In genomic region chr16:2752035-2752849, GRCh38 we compare ENCODE assay signal across 8 cellular contexts. TPM values are rescaled to one million over a fixed set of nuclear protein-coding genes. Genes with fewer than 3 reads are reported as not detected.
DNase-seq lines count a peak whose midpoint lies in the region; ATAC-seq and TF ChIP-seq lines count a peak whose summit lies in the region.

Gene SRRM2 (plus strand): TSS chr16:2752638. CDS start chr16:2756365, 3,727 bp downstream.

- peak; percentile 80 for ATAC-seq in GM19043 (IDR thresholded peaks at IDR 0.05; ENCODE audit: low read depth, unreplicated experiment)
- peak; percentile 83 for ATAC-seq in HG03354 (IDR thresholded peaks at IDR 0.05; ENCODE audit: poor library complexity, severe bottlenecking, unreplicated experiment)

- H3K27ac ChIP-seq in spleen: peak within 1 kb of the TSS; percentile 98 to 100 (median 100)

- TF ChIP-seq CTCF in spleen (IDR thresholded peaks at IDR 0.05 in 8 of 11, conservative IDR thresholded peaks at IDR 0.05 in 3 of 11): peak in 4 of 11 experiments; percentile 14 to 39 (median 28)

- H3K4me1 ChIP-seq in spleen: peaks cover 32 to 58% (median 50%) of the 10 kb centered on the region in 6 donors

- peak within 1 kb of the TSS; percentile 63 to 97 (median 86) for H3K4me3 ChIP-seq in spleen

- peaks cover 0 to 13% (median 5%) of the 10 kb centered on the region in 6 donors for H3K36me3 ChIP-seq in spleen

- DNase-seq in AG20443 (ENCODE audit: low spot score): peak; percentile 98
- peak; percentile 95 to 97 for DNase-seq in NCI-H446 (lab: John Stamatoyannopoulos, UW)
- DNase-seq in activated CD4-positive, CD25-positive, alpha-beta regulatory T cell treated with anti-CD3 and anti-CD28 coated beads, Interleukin-2, amount 50 U/mL, for 16 hours (ENCODE audit: low read depth, low spot score): peak; percentile 90
- DNase-seq in central memory CD4-positive, alpha-beta T cell: peak; percentile 94
- DNase-seq in inferior parietal cortex (ENCODE audit: extremely low spot score): peak; percentile 98
- DNase-seq in spleen: peak; percentile 98

- peak; percentile 77 to 93 (median 86) for TF ChIP-seq POLR2A in spleen (IDR thresholded peaks at IDR 0.05)

- intact Hi-C loops in spleen (cut with DNase I; ENCODE audit: low total_unique reads): no loop called here

- 0 to 4% (median 2%) methylated on average over 9 to 94 of the region's 99 CpGs for WGBS in spleen, 5 donors

- H3K27me3 ChIP-seq in spleen (replicated peaks in 1 of 7): no peaks in the 10 kb centered on the region

- no peaks in the 10 kb centered on the region for H3K9me3 ChIP-seq in spleen

RNA-seq across cellular contexts. Expression of gene SRRM2, which starts in this region (rescaled TPM):
- total RNA-seq in spleen: 100 to 1,000 TPM; 590 to 922 (median 875) TPM
- polyA plus RNA-seq in spleen: 1,000 to 10,000 TPM in 1 of 3 donors, 100 to 1,000 TPM in 2; 239 to 1,169 (median 672) TPM

Comparison
In these comparisons a context has a peak if more than half of its experiments do, and no peak if none do; other contexts are left out.
1. Peak in every context shown above with its lines: DNase-seq, ATAC-seq, H3K4me3 ChIP-seq and H3K27ac ChIP-seq.